15 cellular contexts compared by ENCODE assay signal in the genomic region with DNA sequence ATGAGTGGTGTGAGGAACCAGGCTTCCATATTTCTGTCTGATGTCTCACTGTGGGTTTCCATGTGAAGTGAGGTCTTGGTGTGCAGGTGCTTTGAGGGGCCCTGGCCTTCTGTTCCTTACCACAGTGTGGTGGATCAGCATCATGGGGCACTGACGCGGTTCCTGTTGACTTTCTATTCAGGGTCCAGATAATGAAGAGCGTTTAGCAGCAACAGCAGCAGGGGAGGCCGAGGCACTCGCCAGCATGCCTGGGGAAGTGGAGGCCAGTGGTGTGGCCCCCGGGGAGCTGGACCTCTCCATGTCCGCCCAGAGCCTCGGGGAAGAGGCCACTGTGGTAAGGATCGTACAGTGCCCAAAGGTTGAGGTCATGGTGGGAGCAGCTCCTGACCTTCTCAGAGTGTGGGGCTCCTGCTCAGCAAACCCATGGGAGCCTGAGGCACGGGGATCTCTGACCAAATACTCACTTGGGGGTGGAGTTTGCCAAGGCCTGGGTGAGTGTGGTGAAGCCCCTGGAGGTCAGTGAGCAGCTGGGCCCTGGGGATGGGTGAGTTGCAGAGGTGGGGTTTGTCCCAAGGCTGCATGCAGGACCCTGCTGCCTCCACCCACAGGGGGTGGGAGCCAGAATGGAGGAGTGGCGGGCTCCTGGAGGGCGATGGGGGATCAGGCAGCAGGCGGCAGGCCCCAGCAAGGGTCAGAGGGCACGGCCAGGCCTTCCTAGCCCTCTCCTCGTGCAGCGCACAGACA.
"Had no signal": no experiment of that assay in that cellular context is flagged by ENCODE, and none has a peak within 500 bp of the region (broad histone marks: within the 10 kb centered on the region; RNA-seq: fewer than 3 reads in every experiment).

No MANE protein-coding gene starts in this region.

- H3K4me3 Mint-ChIP-seq: activated naive CD4-positive, alpha-beta T cell treated with anti-CD3 and anti-CD28 coated beads for 36 hours; naive thymus-derived CD8-positive, alpha-beta T cell had no signal

- H3K4me3 ChIP-seq: body of pancreas, gastroesophageal sphincter, heart right ventricle, lower lobe of right lung, sigmoid colon, transverse colon had no signal

- H3K27ac ChIP-seq: body of pancreas, gastroesophageal sphincter, lower lobe of right lung, parathyroid adenoma, sigmoid colon, transverse colon had no signal

- ATAC-seq: body of pancreas; esophagus mucosa; gastroesophageal sphincter; lower lobe of right lung; naive thymus-derived CD8-positive, alpha-beta T cell had no signal

- H3K27ac Mint-ChIP-seq: activated naive CD4-positive, alpha-beta T cell treated with anti-CD3 and anti-CD28 coated beads for 36 hours; activated T-helper 2 cell treated with anti-CD3 and anti-CD28 coated beads, Interferon-gamma antibody, Interleukin-2, Interleukin-4, amounts not matched to agents 10 μg/mL and 5 μg/mL and 100 μg/mL, durations not matched to agents 14 hours and 24 hours and 36 hours had no signal

- DNase-seq: activated CD4-positive, alpha-beta T cell treated with anti-CD3 and anti-CD28 coated beads, Interleukin-2, amount 50 U/mL, for 1 hour; activated naive CD4-positive, alpha-beta T cell treated with anti-CD3 and anti-CD28 coated beads for 36 hours; activated T-cell treated with anti-CD3 and anti-CD28 coated beads, Interleukin-2, amount 50 U/mL, for 1 hour; body of pancreas; caudate nucleus; heart right ventricle; lower lobe of right lung; naive thymus-derived CD8-positive, alpha-beta T cell; sigmoid colon; stimulated activated naive CD4-positive, alpha-beta T cell treated with Interleukin-2 at 50 U/mL for 16 hours; transverse colon had no signal
